Comparison of ENCODE assay signal across 1 cellular context in the genomic region with DNA sequence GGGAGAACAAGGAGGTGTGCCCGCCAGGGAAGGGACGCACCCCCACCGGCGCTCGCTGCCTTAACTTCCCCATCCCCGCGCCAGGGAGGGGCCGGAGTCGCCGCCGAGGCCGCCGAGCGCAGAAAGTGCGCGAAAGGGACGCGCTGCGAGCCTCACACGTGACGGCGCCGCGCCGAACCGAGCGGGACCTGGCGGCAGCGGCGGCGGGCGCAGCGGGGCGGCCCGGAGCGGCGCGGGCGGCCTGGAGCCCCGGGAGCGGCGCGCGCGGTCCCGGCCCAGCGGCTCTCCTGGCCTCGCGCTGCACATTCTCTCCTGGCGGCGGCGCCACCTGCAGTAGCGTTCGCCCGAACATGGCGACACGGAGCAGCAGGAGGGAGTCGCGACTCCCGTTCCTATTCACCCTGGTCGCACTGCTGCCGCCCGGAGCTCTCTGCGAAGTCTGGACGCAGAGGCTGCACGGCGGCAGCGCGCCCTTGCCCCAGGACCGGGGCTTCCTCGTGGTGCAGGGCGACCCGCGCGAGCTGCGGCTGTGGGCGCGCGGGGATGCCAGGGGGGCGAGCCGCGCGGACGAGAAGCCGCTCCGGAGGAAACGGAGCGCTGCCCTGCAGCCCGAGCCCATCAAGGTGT.
TF ChIP-seq lines count a peak whose summit lies in the region.

Gene SORL1, plus strand, starts transcription at position 333 of the 627 bp plus-strand sequence. Its CDS starts 18 bp downstream, at position 351.

TF ChIP-seq in HepG2, 621 proteins besides CTCF, POLR2A, EP300 and RAD21 (continued from another document and continues in another):
- TF ChIP-seq, protein P1, sequence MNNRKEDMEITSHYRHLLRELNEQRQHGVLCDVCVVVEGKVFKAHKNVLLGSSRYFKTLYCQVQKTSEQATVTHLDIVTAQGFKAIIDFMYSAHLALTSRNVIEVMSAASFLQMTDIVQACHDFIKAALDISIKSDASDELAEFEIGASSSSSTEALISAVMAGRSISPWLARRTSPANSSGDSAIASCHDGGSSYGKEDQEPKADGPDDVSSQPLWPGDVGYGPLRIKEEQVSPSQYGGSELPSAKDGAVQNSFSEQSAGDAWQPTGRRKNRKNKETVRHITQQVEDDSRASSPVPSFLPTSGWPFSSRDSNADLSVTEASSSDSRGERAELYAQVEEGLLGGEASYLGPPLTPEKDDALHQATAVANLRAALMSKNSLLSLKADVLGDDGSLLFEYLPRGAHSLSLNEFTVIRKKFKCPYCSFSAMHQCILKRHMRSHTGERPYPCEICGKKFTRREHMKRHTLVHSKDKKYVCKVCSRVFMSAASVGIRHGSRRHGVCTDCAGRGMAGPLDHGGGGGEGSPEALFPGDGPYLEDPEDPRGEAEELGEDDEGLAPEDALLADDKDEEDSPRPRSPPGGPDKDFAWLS (CRISPR knock-in tag; IDR thresholded peaks at IDR 0.05; ENCODE audit: borderline replicate concordance), result no peak
- TF ChIP-seq ZNF563 (CRISPR knock-in tag; IDR thresholded peaks at IDR 0.05), result peak; percentile 83; the same call in 1 of the 2 replicates
- TF ChIP-seq, protein P2, sequence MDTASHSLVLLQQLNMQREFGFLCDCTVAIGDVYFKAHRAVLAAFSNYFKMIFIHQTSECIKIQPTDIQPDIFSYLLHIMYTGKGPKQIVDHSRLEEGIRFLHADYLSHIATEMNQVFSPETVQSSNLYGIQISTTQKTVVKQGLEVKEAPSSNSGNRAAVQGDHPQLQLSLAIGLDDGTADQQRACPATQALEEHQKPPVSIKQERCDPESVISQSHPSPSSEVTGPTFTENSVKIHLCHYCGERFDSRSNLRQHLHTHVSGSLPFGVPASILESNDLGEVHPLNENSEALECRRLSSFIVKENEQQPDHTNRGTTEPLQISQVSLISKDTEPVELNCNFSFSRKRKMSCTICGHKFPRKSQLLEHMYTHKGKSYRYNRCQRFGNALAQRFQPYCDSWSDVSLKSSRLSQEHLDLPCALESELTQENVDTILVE (CRISPR knock-in tag; IDR thresholded peaks at IDR 0.05), result 0 out of 2 replicates have a peak, but pooled peaks have one; percentile 59
- TF ChIP-seq, protein P3, sequence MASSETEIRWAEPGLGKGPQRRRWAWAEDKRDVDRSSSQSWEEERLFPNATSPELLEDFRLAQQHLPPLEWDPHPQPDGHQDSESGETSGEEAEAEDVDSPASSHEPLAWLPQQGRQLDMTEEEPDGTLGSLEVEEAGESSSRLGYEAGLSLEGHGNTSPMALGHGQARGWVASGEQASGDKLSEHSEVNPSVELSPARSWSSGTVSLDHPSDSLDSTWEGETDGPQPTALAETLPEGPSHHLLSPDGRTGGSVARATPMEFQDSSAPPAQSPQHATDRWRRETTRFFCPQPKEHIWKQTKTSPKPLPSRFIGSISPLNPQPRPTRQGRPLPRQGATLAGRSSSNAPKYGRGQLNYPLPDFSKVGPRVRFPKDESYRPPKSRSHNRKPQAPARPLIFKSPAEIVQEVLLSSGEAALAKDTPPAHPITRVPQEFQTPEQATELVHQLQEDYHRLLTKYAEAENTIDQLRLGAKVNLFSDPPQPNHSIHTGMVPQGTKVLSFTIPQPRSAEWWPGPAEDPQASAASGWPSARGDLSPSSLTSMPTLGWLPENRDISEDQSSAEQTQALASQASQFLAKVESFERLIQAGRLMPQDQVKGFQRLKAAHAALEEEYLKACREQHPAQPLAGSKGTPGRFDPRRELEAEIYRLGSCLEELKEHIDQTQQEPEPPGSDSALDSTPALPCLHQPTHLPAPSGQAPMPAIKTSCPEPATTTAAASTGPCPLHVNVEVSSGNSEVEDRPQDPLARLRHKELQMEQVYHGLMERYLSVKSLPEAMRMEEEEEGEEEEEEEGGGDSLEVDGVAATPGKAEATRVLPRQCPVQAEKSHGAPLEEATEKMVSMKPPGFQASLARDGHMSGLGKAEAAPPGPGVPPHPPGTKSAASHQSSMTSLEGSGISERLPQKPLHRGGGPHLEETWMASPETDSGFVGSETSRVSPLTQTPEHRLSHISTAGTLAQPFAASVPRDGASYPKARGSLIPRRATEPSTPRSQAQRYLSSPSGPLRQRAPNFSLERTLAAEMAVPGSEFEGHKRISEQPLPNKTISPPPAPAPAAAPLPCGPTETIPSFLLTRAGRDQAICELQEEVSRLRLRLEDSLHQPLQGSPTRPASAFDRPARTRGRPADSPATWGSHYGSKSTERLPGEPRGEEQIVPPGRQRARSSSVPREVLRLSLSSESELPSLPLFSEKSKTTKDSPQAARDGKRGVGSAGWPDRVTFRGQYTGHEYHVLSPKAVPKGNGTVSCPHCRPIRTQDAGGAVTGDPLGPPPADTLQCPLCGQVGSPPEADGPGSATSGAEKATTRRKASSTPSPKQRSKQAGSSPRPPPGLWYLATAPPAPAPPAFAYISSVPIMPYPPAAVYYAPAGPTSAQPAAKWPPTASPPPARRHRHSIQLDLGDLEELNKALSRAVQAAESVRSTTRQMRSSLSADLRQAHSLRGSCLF (CRISPR knock-in tag; IDR thresholded peaks at IDR 0.05; ENCODE audit: borderline replicate concordance), result no peak
- TF ChIP-seq ZNF7 (CRISPR knock-in tag; IDR thresholded peaks at IDR 0.05), result no peak
- TF ChIP-seq GATAD1 (CRISPR knock-in tag; IDR thresholded peaks at IDR 0.05), result 0 out of 2 replicates have a peak, but pooled peaks have one; percentile 20
- TF ChIP-seq ZBTB21 (CRISPR knock-in tag; IDR thresholded peaks at IDR 0.05), result no peak; the same call in 1 of the 2 replicates
- TF ChIP-seq, protein P4, sequence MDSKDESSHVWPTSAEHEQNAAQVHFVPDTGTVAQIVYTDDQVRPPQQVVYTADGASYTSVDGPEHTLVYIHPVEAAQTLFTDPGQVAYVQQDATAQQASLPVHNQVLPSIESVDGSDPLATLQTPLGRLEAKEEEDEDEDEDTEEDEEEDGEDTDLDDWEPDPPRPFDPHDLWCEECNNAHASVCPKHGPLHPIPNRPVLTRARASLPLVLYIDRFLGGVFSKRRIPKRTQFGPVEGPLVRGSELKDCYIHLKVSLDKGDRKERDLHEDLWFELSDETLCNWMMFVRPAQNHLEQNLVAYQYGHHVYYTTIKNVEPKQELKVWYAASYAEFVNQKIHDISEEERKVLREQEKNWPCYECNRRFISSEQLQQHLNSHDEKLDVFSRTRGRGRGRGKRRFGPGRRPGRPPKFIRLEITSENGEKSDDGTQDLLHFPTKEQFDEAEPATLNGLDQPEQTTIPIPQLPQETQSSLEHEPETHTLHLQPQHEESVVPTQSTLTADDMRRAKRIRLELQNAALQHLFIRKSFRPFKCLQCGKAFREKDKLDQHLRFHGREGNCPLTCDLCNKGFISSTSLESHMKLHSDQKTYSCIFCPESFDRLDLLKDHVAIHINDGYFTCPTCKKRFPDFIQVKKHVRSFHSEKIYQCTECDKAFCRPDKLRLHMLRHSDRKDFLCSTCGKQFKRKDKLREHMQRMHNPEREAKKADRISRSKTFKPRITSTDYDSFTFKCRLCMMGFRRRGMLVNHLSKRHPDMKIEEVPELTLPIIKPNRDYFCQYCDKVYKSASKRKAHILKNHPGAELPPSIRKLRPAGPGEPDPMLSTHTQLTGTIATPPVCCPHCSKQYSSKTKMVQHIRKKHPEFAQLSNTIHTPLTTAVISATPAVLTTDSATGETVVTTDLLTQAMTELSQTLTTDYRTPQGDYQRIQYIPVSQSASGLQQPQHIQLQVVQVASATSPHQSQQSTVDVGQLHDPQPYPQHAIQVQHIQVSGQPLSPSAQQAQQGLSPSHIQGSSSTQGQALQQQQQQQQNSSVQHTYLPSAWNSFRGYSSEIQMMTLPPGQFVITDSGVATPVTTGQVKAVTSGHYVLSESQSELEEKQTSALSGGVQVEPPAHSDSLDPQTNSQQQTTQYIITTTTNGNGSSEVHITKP (CRISPR knock-in tag; IDR thresholded peaks at IDR 0.05; ENCODE audit: low read depth), result no peak
- no peak for TF ChIP-seq ZNF780A (CRISPR knock-in tag; IDR thresholded peaks at IDR 0.05)
- TF ChIP-seq, protein P5, sequence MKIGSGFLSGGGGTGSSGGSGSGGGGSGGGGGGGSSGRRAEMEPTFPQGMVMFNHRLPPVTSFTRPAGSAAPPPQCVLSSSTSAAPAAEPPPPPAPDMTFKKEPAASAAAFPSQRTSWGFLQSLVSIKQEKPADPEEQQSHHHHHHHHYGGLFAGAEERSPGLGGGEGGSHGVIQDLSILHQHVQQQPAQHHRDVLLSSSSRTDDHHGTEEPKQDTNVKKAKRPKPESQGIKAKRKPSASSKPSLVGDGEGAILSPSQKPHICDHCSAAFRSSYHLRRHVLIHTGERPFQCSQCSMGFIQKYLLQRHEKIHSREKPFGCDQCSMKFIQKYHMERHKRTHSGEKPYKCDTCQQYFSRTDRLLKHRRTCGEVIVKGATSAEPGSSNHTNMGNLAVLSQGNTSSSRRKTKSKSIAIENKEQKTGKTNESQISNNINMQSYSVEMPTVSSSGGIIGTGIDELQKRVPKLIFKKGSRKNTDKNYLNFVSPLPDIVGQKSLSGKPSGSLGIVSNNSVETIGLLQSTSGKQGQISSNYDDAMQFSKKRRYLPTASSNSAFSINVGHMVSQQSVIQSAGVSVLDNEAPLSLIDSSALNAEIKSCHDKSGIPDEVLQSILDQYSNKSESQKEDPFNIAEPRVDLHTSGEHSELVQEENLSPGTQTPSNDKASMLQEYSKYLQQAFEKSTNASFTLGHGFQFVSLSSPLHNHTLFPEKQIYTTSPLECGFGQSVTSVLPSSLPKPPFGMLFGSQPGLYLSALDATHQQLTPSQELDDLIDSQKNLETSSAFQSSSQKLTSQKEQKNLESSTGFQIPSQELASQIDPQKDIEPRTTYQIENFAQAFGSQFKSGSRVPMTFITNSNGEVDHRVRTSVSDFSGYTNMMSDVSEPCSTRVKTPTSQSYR (CRISPR knock-in tag; IDR thresholded peaks at IDR 0.05; ENCODE audit: borderline replicate concordance), result peak; percentile 30; the same call in 1 of the 2 replicates
- TF ChIP-seq ZNF30 (CRISPR knock-in tag; IDR thresholded peaks at IDR 0.05), result no peak
- TF ChIP-seq ZFAT (CRISPR knock-in tag; conservative IDR thresholded peaks at IDR 0.05), result no peak
- TF ChIP-seq ATF5 (CRISPR knock-in tag; IDR thresholded peaks at IDR 0.05; ENCODE audit: low read depth), result no peak; the same call in 1 of the 2 replicates
- TF ChIP-seq, protein P6, sequence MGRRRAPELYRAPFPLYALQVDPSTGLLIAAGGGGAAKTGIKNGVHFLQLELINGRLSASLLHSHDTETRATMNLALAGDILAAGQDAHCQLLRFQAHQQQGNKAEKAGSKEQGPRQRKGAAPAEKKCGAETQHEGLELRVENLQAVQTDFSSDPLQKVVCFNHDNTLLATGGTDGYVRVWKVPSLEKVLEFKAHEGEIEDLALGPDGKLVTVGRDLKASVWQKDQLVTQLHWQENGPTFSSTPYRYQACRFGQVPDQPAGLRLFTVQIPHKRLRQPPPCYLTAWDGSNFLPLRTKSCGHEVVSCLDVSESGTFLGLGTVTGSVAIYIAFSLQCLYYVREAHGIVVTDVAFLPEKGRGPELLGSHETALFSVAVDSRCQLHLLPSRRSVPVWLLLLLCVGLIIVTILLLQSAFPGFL (CRISPR knock-in tag; IDR thresholded peaks at IDR 0.05), result no peak
- TF ChIP-seq, protein P7, sequence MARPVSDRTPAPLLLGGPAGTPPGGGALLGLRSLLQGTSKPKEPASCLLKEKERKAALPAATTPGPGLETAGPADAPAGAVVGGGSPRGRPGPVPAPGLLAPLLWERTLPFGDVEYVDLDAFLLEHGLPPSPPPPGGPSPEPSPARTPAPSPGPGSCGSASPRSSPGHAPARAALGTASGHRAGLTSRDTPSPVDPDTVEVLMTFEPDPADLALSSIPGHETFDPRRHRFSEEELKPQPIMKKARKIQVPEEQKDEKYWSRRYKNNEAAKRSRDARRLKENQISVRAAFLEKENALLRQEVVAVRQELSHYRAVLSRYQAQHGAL (CRISPR knock-in tag; IDR thresholded peaks at IDR 0.05; ENCODE audit: not compliant biosample characterization), result no peak
- TF ChIP-seq REPIN1 (CRISPR knock-in tag; IDR thresholded peaks at IDR 0.05; ENCODE audit: borderline replicate concordance, low read depth), result 0 out of 2 replicates have a peak, but pooled peaks have one; percentile 7
- no peak for TF ChIP-seq NAIF1 (CRISPR knock-in tag; IDR thresholded peaks at IDR 0.05; ENCODE audit: borderline replicate concordance)
- 0 out of 2 replicates have a peak, but pooled peaks have one; percentile 21 for TF ChIP-seq ZNF598 (CRISPR knock-in tag; IDR thresholded peaks at IDR 0.05; ENCODE audit: borderline replicate concordance)
- TF ChIP-seq, protein P8, sequence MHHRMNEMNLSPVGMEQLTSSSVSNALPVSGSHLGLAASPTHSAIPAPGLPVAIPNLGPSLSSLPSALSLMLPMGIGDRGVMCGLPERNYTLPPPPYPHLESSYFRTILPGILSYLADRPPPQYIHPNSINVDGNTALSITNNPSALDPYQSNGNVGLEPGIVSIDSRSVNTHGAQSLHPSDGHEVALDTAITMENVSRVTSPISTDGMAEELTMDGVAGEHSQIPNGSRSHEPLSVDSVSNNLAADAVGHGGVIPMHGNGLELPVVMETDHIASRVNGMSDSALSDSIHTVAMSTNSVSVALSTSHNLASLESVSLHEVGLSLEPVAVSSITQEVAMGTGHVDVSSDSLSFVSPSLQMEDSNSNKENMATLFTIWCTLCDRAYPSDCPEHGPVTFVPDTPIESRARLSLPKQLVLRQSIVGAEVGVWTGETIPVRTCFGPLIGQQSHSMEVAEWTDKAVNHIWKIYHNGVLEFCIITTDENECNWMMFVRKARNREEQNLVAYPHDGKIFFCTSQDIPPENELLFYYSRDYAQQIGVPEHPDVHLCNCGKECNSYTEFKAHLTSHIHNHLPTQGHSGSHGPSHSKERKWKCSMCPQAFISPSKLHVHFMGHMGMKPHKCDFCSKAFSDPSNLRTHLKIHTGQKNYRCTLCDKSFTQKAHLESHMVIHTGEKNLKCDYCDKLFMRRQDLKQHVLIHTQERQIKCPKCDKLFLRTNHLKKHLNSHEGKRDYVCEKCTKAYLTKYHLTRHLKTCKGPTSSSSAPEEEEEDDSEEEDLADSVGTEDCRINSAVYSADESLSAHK (CRISPR knock-in tag; IDR thresholded peaks at IDR 0.05; ENCODE audit: borderline replicate concordance), result no peak
- 0 out of 2 replicates have a peak, but pooled peaks have one; percentile 53 for TF ChIP-seq HOXA7 (CRISPR knock-in tag; IDR thresholded peaks at IDR 0.05)
- TF ChIP-seq ZGPAT (CRISPR knock-in tag; IDR thresholded peaks at IDR 0.05), result no peak; the same call in 1 of the 2 replicates
- TF ChIP-seq, protein P9, sequence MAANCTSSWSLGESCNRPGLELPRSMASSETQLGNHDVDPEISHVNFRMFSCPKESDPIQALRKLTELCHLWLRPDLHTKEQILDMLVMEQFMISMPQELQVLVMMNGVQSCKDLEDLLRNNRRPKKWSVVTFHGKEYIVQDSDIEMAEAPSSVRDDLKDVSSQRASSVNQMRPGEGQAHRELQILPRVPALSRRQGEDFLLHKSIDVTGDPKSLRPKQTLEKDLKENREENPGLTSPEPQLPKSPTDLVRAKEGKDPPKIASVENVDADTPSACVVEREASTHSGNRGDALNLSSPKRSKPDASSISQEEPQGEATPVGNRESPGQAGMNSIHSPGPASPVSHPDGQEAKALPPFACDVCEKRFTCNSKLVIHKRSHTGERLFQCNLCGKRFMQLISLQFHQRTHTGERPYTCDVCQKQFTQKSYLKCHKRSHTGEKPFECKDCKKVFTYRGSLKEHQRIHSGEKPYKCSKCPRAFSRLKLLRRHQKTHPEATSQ (CRISPR knock-in tag; IDR thresholded peaks at IDR 0.05; ENCODE audit: borderline replicate concordance), result no peak
